ENCODE assay signal across 18 cellular contexts in the genomic region with DNA sequence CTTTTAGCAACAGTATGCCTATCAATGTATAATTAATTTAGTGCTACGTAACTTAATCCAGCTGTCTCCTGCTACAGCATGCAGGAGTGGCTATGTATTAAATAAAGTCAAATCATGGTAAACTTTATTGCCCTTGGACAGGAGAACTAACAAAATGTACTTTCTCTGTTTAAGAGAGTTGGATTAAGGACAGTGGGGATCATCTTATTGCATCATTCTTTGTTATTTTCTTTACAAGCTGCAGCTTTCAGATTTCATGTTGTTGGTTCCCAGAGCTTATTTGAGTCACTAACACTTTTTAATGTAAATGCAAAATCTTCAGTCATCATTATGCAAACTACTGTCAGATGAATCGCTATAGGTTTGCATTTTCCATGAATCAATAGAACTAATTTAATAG.
DNase-seq lines count a peak whose midpoint lies in the region; ATAC-seq, FAIRE-seq and TF ChIP-seq lines count a peak whose summit lies in the region.
"Had no signal": no experiment of that assay in that cellular context is flagged by ENCODE, and none has a peak within 500 bp of the region (broad histone marks: within the 10 kb centered on the region; RNA-seq: fewer than 3 reads in every experiment).

No MANE protein-coding gene starts in this region.

- no peaks in the 10 kb centered on the region for H4K20me1 ChIP-seq in HepG2 (ENCODE audit: insufficient read depth, low read length)

- H3K4me3 ChIP-seq in HepG2 (replicated peaks in 1 of 3; ENCODE audit: insufficient read depth in 1 of 3, low read depth in 2 of 3, low read length in 3 of 3) (no peak overlapping the region), right lobe of liver (no peak overlapping the region), choroid plexus epithelial cell (ENCODE audit: low read depth, low read length) (no peak overlapping the region), body of pancreas (no peak overlapping the region)
- H3K4me3 ChIP-seq in naive thymus-derived CD4-positive, alpha-beta T cell (ENCODE audit: low read length) = no peak overlapping the region
- H3K4me3 ChIP-seq: A549, HAP-1 had no signal

- H3K9me3 ChIP-seq in HepG2 (ENCODE audit: low read length) (no peaks in the 10 kb centered on the region), right lobe of liver (no peaks in the 10 kb centered on the region), body of pancreas (no peaks in the 10 kb centered on the region)
- H3K9me3 ChIP-seq in naive thymus-derived CD4-positive, alpha-beta T cell (ENCODE audit: control insufficient read depth in 2 of 3, low read length in 3 of 3) = no peaks in the 10 kb centered on the region
- H3K9me3 ChIP-seq: A549, Caco-2, HAP-1 had no signal

- CTCF ChIA-PET in HepG2 (lab: Yijun Ruan, JAX; ENCODE audit: low intra/inter-chr PET ratio, low total read pairs) = no interaction called here
- CTCF ChIA-PET in naive thymus-derived CD4-positive, alpha-beta T cell (lab: Charles Lee) = no interaction called here

- no peak overlapping the region for H3K4me3 Mint-ChIP-seq in naive thymus-derived CD4-positive, alpha-beta T cell
- H3K4me3 Mint-ChIP-seq: CD4-positive, alpha-beta T cell; IgD-negative memory B cell had no signal

- WGBS in HepG2 (ENCODE audit: low lambda C conversion rate) = 26% methylated on average over 2 of the region's 2 CpGs
- 63% methylated on average over 2 of the region's 2 CpGs for WGBS in right lobe of liver (ENCODE audit: insufficient coverage, low coverage, low lambda C conversion rate, missing lambda C conversion rate)
- WGBS in body of pancreas, 2 donors = 62 to 72% methylated on average over 2 of the region's 2 CpGs

- H3K36me3 ChIP-seq in HepG2 (replicated peaks in 1 of 2; ENCODE audit: control insufficient read depth in 1 of 2, insufficient read depth in 2 of 2, low read length in 2 of 2) (no peaks in the 10 kb centered on the region), right lobe of liver (no peaks in the 10 kb centered on the region), body of pancreas (replicated peaks in 1 of 2; ENCODE audit: insufficient read depth in 1 of 2, low read depth in 2 of 2) (no peaks in the 10 kb centered on the region)
- H3K36me3 ChIP-seq in naive thymus-derived CD4-positive, alpha-beta T cell (ENCODE audit: control insufficient read depth in 2 of 3, insufficient read depth in 3 of 3, low read length in 3 of 3) = no peaks in the 10 kb centered on the region
- H3K36me3 ChIP-seq: HAP-1 had no signal

- TF ChIP-seq CTCF in HepG2 (CRISPR knock-in tag; IDR thresholded peaks at IDR 0.05) = no peak
- no peak for TF ChIP-seq CTCF in right lobe of liver (IDR thresholded peaks at IDR 0.05)
- no peak for TF ChIP-seq CTCF in choroid plexus epithelial cell (conservative IDR thresholded peaks at IDR 0.05; ENCODE audit: low read depth, low read length)
- TF ChIP-seq CTCF in body of pancreas (IDR thresholded peaks at IDR 0.05) = no peak

- no peak overlapping the region for H3K27ac Mint-ChIP-seq in naive thymus-derived CD4-positive, alpha-beta T cell
- H3K27ac Mint-ChIP-seq: CD4-positive, alpha-beta T cell; IgD-negative memory B cell had no signal

- H3K79me2 ChIP-seq in HepG2 (ENCODE audit: insufficient read depth, low read length) = no peaks in the 10 kb centered on the region

- H3K9ac ChIP-seq in HepG2 (ENCODE audit: insufficient read depth, low read depth, low read length) = no peak overlapping the region

- FAIRE-seq in HepG2 (lab: Jason Lieb, UNC) = no peak
- FAIRE-seq: A549, D721Med had no signal

- intact Hi-C loops in HepG2 (cut with micrococcal nuclease; ENCODE audit: unreplicated experiment) = no loop called here
- intact Hi-C loops in right lobe of liver (cut with DNase I) = no loop called here
- intact Hi-C loops in body of pancreas (cut with DNase I) = no loop called here
- intact Hi-C loops in naive thymus-derived CD4-positive, alpha-beta T cell (cut with micrococcal nuclease) = no loop called here

- TF ChIP-seq EP300 in HepG2 (IDR thresholded peaks at IDR 0.05; ENCODE audit: low read depth in 2 of 2, low read length in 2 of 2) = no peak
- TF ChIP-seq EP300 in HepG2 (CRISPR knock-in tag; IDR thresholded peaks at IDR 0.05; ENCODE audit: borderline replicate concordance) = no peak

- no peaks in the 10 kb centered on the region for H3K4me1 Mint-ChIP-seq in naive thymus-derived CD4-positive, alpha-beta T cell
- H3K4me1 Mint-ChIP-seq: IgD-negative memory B cell had no signal

- in situ Hi-C loops in HepG2 (cut with HindIII; ENCODE audit: extremely low pct_ligation_motif_present, low pct_unique_long_range_greater_than_20kb) = no loop called here
- in situ Hi-C loops in G401 (cut with HindIII; ENCODE audit: low sequenced_read_pairs) = no loop called here

- TF ChIP-seq POLR2A in HepG2 (IDR thresholded peaks at IDR 0.05; ENCODE audit: insufficient read depth in 1 of 2, low read depth in 2 of 2, low read length in 2 of 2) (no peak), right lobe of liver (IDR thresholded peaks at IDR 0.05) (no peak), body of pancreas (IDR thresholded peaks at IDR 0.05) (no peak)

- no peaks in the 10 kb centered on the region for H3K27me3 Mint-ChIP-seq in naive thymus-derived CD4-positive, alpha-beta T cell
- H3K27me3 Mint-ChIP-seq: CD4-positive, alpha-beta T cell; IgD-negative memory B cell had no signal

- H3K9me3 Mint-ChIP-seq in naive thymus-derived CD4-positive, alpha-beta T cell = peaks cover 0 to 38% (median 9%) of the 10 kb centered on the region in 11 donors

- no peak overlapping the region for H3K27ac ChIP-seq in HepG2 (ENCODE audit: extremely low read length, insufficient read depth, low read length)
- H3K27ac ChIP-seq in right lobe of liver = no peak overlapping the region
- no peak overlapping the region for H3K27ac ChIP-seq in body of pancreas
- H3K27ac ChIP-seq in naive thymus-derived CD4-positive, alpha-beta T cell (ENCODE audit: low read depth, low read length) = no peak overlapping the region
- H3K27ac ChIP-seq: 22Rv1, A549, C4-2B, HL-60 had no signal

- no peak for ATAC-seq in HepG2
- no peak for ATAC-seq in right lobe of liver
- no peak for ATAC-seq in body of pancreas
- no peak for ATAC-seq in naive thymus-derived CD4-positive, alpha-beta T cell
- ATAC-seq: A549 had no signal

- no peak for TF ChIP-seq RAD21 in HepG2 (CRISPR knock-in tag; IDR thresholded peaks at IDR 0.05)

- no peaks in the 10 kb centered on the region for H3K36me3 Mint-ChIP-seq in naive thymus-derived CD4-positive, alpha-beta T cell
- H3K36me3 Mint-ChIP-seq: IgD-negative memory B cell had no signal

- no peaks in the 10 kb centered on the region for H3K27me3 ChIP-seq in HepG2 (ENCODE audit: control insufficient read depth in 1 of 2, insufficient read depth in 2 of 2, low read length in 2 of 2)
- H3K27me3 ChIP-seq in right lobe of liver = no peaks in the 10 kb centered on the region
- no peaks in the 10 kb centered on the region for H3K27me3 ChIP-seq in body of pancreas
- H3K27me3 ChIP-seq in naive thymus-derived CD4-positive, alpha-beta T cell (ENCODE audit: control insufficient read depth in 2 of 2, insufficient read depth in 2 of 2, low read length in 2 of 2) = no peaks in the 10 kb centered on the region

- BruUV-seq in HepG2 (replicated peaks; lab: Mats Ljungman, UMichigan) = no TSS peak

- no peak for DNase-seq in HepG2 (ENCODE audit: low spot score)
- DNase-seq in right lobe of liver = no peak
- DNase-seq in choroid plexus epithelial cell (ENCODE audit: low read depth) = peak; percentile 2
- DNase-seq in iris pigment epithelial cell (ENCODE audit: low read depth) = peak; percentile 2
- DNase-seq in body of pancreas = no peak
- no peak for DNase-seq in G401 (ENCODE audit: low spot score)
- no peak for DNase-seq in naive thymus-derived CD4-positive, alpha-beta T cell
- DNase-seq: AML-193; Caco-2; CD4-positive, alpha-beta T cell; GF-D8 had no signal

- no peak overlapping the region for H3K4me2 ChIP-seq in HepG2 (ENCODE audit: low read depth, low read length)
- H3K4me2 ChIP-seq: A549 had no signal

- H3K4me1 ChIP-seq in HepG2 (ENCODE audit: insufficient read depth, low read length) (no peaks in the 10 kb centered on the region), right lobe of liver (no peaks in the 10 kb centered on the region), body of pancreas (no peaks in the 10 kb centered on the region)
- H3K4me1 ChIP-seq in naive thymus-derived CD4-positive, alpha-beta T cell (ENCODE audit: control insufficient read depth in 2 of 2, insufficient read depth in 2 of 2, low read length in 2 of 2) = no peaks in the 10 kb centered on the region
- H3K4me1 ChIP-seq: A549, Caco-2 had no signal

- POLR2A ChIA-PET in HepG2 (lab: Yijun Ruan, JAX) = no interaction called here
- POLR2A ChIA-PET in naive thymus-derived CD4-positive, alpha-beta T cell (lab: Charles Lee) = no interaction called here

- no peak overlapping the region for H2AFZ ChIP-seq in HepG2 (ENCODE audit: low read length)

TF ChIP-seq in HepG2, 621 proteins besides CTCF, POLR2A, EP300 and RAD21:
- TF ChIP-seq TSC22D2 (CRISPR knock-in tag; IDR thresholded peaks at IDR 0.05; ENCODE audit: borderline replicate concordance) = no peak
- TF ChIP-seq ZNF317 (CRISPR knock-in tag; IDR thresholded peaks at IDR 0.05) = no peak
- peak; percentile 56; the same call in 1 of the 2 replicates for TF ChIP-seq ATF7 (IDR thresholded peaks at IDR 0.05)
- no peak for TF ChIP-seq ATF7 (CRISPR knock-in tag; IDR thresholded peaks at IDR 0.05)
- TF ChIP-seq ZNF138 (CRISPR knock-in tag; IDR thresholded peaks at IDR 0.05; ENCODE audit: low read depth) = no peak
- no peak for TF ChIP-seq ZNF143 (CRISPR knock-in tag; IDR thresholded peaks at IDR 0.05)
- TF ChIP-seq ATAD3A (CRISPR knock-in tag; IDR thresholded peaks at IDR 0.05) = no peak
- no peak for TF ChIP-seq EEA1 (CRISPR knock-in tag; IDR thresholded peaks at IDR 0.05; ENCODE audit: borderline replicate concordance)
- peak; percentile 24; the same call in 1 of the 2 replicates for TF ChIP-seq CEBPB (IDR thresholded peaks at IDR 0.05; ENCODE audit: borderline replicate concordance, low read depth, low read length)

Comparison
In these comparisons a context has a peak if more than half of its experiments do, and no peak if none do; other contexts are left out.
1. DNase-seq: peak in choroid plexus epithelial cell (single experiment) and iris pigment epithelial cell (single experiment); none in HepG2 (single experiment), right lobe of liver (0 of 3), body of pancreas (0 of 4), G401 (single experiment) and naive thymus-derived CD4-positive, alpha-beta T cell (0 of 9).